20 cellular contexts compared by ENCODE assay signal in genomic region chr19:43482193-43482592, GRCh38. TPM values are rescaled to one million over a fixed set of nuclear protein-coding genes. Genes with fewer than 3 reads are reported as not detected.
A peak's percentile ranks its signal among the peaks of the same experiment; 100 is the strongest.
DNase-seq lines count a peak whose midpoint lies in the region; ATAC-seq and TF ChIP-seq lines count a peak whose summit lies in the region.
"Had no signal": no experiment of that assay in that cellular context is flagged by ENCODE, and none has a peak within 500 bp of the region (broad histone marks: within the 10 kb centered on the region; RNA-seq: fewer than 3 reads in every experiment).

No MANE protein-coding gene starts in this region.

- 81% methylated on average over 4 of the region's 4 CpGs for WGBS in smooth muscle cell (ENCODE audit: low lambda C conversion rate)

- H3K27ac Mint-ChIP-seq in nephron progenitor cell, result peak overlapping the region; percentile 95

- TF ChIP-seq CTCF in nephron progenitor cell (IDR thresholded peaks at IDR 0.05) (no peak), smooth muscle cell (IDR thresholded peaks at IDR 0.05; ENCODE audit: borderline replicate concordance, insufficient read depth, poor library complexity, severe bottlenecking) (no peak)

- DNase-seq in ELF-1 (ENCODE audit: low read depth, low spot score), result peak; percentile 34
- DNase-seq in nephron progenitor cell, result no peak
- no peak for DNase-seq in smooth muscle cell (lab: John Stamatoyannopoulos, UW; ENCODE audit: unreplicated experiment)
- no peak for DNase-seq in mesenteric fat pad (ENCODE audit: low spot score)
- no peak for DNase-seq in AG08396 (ENCODE audit: low spot score)
- DNase-seq in effector memory CD4-positive, alpha-beta T cell, result no peak
- DNase-seq: ACHN; AML-193; CD8-positive, alpha-beta memory T cell; COR-L47; DMS 273 treated with DMSO at 0.1 percent for 48 hours; DMS53; GDM1; GM23248; IMR-90; KBM-7 had no signal

- no peaks in the 10 kb centered on the region for H3K9me3 ChIP-seq in smooth muscle cell (replicated peaks; ENCODE audit: low read depth)
- no peaks in the 10 kb centered on the region for H3K9me3 ChIP-seq in effector memory CD4-positive, alpha-beta T cell (ENCODE audit: control insufficient read depth, low read length)
- H3K9me3 ChIP-seq: HAP-1 had no signal

- no peaks in the 10 kb centered on the region for H3K36me3 ChIP-seq in smooth muscle cell (ENCODE audit: low read depth)
- peaks cover 9% of the 10 kb centered on the region for H3K36me3 ChIP-seq in effector memory CD4-positive, alpha-beta T cell (ENCODE audit: control insufficient read depth, insufficient read depth, low read length)
- H3K36me3 ChIP-seq: HAP-1 had no signal

- H3K27me3 ChIP-seq in smooth muscle cell (ENCODE audit: low read depth), result no peaks in the 10 kb centered on the region
- H3K27me3 ChIP-seq in effector memory CD4-positive, alpha-beta T cell (replicated peaks; ENCODE audit: control insufficient read depth, insufficient read depth, low read length, poor library complexity, severe bottlenecking), result no peaks in the 10 kb centered on the region

- H3K4me3 ChIP-seq in smooth muscle cell, result no peak overlapping the region
- H3K4me3 ChIP-seq in effector memory CD4-positive, alpha-beta T cell (ENCODE audit: insufficient read depth, low read depth, low read length, poor library complexity, severe bottlenecking), result no peak overlapping the region
- H3K4me3 ChIP-seq: GM23248, HAP-1 had no signal

- H3K79me2 ChIP-seq in smooth muscle cell (ENCODE audit: low read depth), result no peaks in the 10 kb centered on the region

- peak; percentile 11 for ATAC-seq in esophagus mucosa

- no peaks in the 10 kb centered on the region for H3K4me1 ChIP-seq in smooth muscle cell (ENCODE audit: low read depth)
- no peaks in the 10 kb centered on the region for H3K4me1 ChIP-seq in effector memory CD4-positive, alpha-beta T cell (ENCODE audit: control insufficient read depth, insufficient read depth, low read length, poor library complexity, severe bottlenecking)
- H3K4me1 ChIP-seq: HAP-1 had no signal

- H3K36me3 Mint-ChIP-seq in nephron progenitor cell (ENCODE audit: low read depth), result peaks cover 6% of the 10 kb centered on the region

- H3K4me1 Mint-ChIP-seq in nephron progenitor cell, result peaks cover 5% of the 10 kb centered on the region
- H3K4me1 Mint-ChIP-seq: CD8-positive, alpha-beta memory T cell had no signal

- no peak overlapping the region for H3K4me2 ChIP-seq in smooth muscle cell

- H3K27me3 Mint-ChIP-seq in nephron progenitor cell (ENCODE audit: low read depth, poor library complexity), result peaks cover 1% of the 10 kb centered on the region
- H3K27me3 Mint-ChIP-seq: CD8-positive, alpha-beta memory T cell had no signal

- no peak overlapping the region for H3K27ac ChIP-seq in smooth muscle cell (ENCODE audit: low read depth)
- H3K27ac ChIP-seq in effector memory CD4-positive, alpha-beta T cell (ENCODE audit: insufficient read depth, low read length, poor library complexity, severe bottlenecking), result no peak overlapping the region
- H3K27ac ChIP-seq: C4-2B, GM23248 had no signal

- no peak overlapping the region for H3K9ac ChIP-seq in smooth muscle cell (ENCODE audit: low read depth)
- H3K9ac ChIP-seq: GM23248 had no signal

- no peaks in the 10 kb centered on the region for H3K9me3 Mint-ChIP-seq in nephron progenitor cell
- H3K9me3 Mint-ChIP-seq: CD8-positive, alpha-beta memory T cell had no signal

- no peak overlapping the region for H3K4me3 Mint-ChIP-seq in nephron progenitor cell
- H3K4me3 Mint-ChIP-seq: CD8-positive, alpha-beta memory T cell had no signal

- no peaks in the 10 kb centered on the region for H4K20me1 ChIP-seq in smooth muscle cell (ENCODE audit: low read depth)

- H3F3A ChIP-seq in smooth muscle cell (ENCODE audit: low read depth), result no peaks in the 10 kb centered on the region

- H2AFZ ChIP-seq in smooth muscle cell (ENCODE audit: low read depth), result no peak overlapping the region
- H2AFZ ChIP-seq: GM23248 had no signal

RNA-seq across cellular contexts. Expression of gene LYPD3, which starts 16.8 kb away (rescaled TPM):
- 739 TPM for total RNA-seq in esophagus mucosa
- 12.7 and 20.6 TPM in 2 replicates for total RNA-seq in smooth muscle cell
- 17.9 and 36.9 TPM in 2 replicates for polyA plus RNA-seq in smooth muscle cell
- 3.0 TPM for total RNA-seq in mesenteric fat pad
- total RNA-seq: GM23248 had no signal

RNA-seq across cellular contexts. Expression of gene PHLDB3, which starts 22.4 kb away (rescaled TPM):
- total RNA-seq in esophagus mucosa, result 52.2 TPM
- 7.2 and 8.9 TPM in 2 replicates for total RNA-seq in smooth muscle cell
- polyA plus RNA-seq in smooth muscle cell, result 8.6 and 17.4 TPM in 2 replicates
- 5.5 TPM for total RNA-seq in mesenteric fat pad

RNA-seq across cellular contexts. Expression of gene ETHE1, which starts 44.8 kb away (rescaled TPM):
- 81.9 TPM for total RNA-seq in esophagus mucosa
- 45.4 and 61.1 TPM in 2 replicates for total RNA-seq in smooth muscle cell
- polyA plus RNA-seq in smooth muscle cell, result 57.6 and 61.4 TPM in 2 replicates
- total RNA-seq in mesenteric fat pad, result 20.4 TPM

RNA-seq across cellular contexts. Expression of gene ZNF575, which starts 50.8 kb away (rescaled TPM):
- total RNA-seq in esophagus mucosa (0.72 TPM), smooth muscle cell (0.18 TPM in 1 of 2 replicates, not detected in the other), mesenteric fat pad (1.7 TPM)
- 1.7 and 2.4 TPM in 2 replicates for polyA plus RNA-seq in smooth muscle cell
- total RNA-seq: H4, IMR-90 had no signal

Comparison
In these comparisons a context has a peak if more than half of its experiments do, and no peak if none do; other contexts are left out.
1. RNA of gene LYPD3, which starts 16.8 kb away (total RNA-seq): 739 TPM in esophagus mucosa (single experiment); 12.7 to 20.6 TPM in smooth muscle cell and 3.0 TPM in mesenteric fat pad (single experiment); every median in the first group is over 10 times any median in the second.